ENCODE assay signal across 18 cellular contexts in the genomic region with DNA sequence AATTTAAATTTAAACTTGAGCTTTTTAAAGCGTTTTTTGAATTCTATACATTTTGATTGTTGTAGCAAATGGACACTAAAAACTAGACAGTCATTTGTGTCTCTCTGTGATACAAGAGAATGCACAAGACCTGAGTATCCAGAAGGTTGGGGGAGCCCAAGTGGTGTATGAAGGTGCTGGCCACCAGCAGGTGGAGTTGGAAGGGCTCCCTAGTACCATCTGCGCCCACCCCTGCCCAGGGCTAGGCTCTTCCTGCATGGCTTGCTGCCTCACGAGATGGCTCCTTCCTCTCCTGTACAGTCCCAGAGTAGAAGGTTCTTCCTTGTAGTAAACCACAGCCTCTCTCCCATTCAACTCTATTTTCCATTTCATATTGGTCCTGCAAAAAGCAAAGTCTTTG.
"Had no signal": no experiment of that assay in that cellular context is flagged by ENCODE, and none has a peak within 500 bp of the region (broad histone marks: within the 10 kb centered on the region; RNA-seq: fewer than 3 reads in every experiment).

No MANE protein-coding gene starts in this region.

- H3K4me1 Mint-ChIP-seq: immature natural killer cell; naive thymus-derived CD4-positive, alpha-beta T cell; nephron progenitor cell; stimulated activated effector memory CD8-positive, alpha-beta T cell treated with anti-CD3 and anti-CD28 coated beads, Interleukin-12 subunit alpha, Interleukin-12 subunit beta, amount 100 ng/mL, for 72 hours had no signal

- H3K4me3 Mint-ChIP-seq: effector memory CD8-positive, alpha-beta T cell; immature natural killer cell; naive thymus-derived CD4-positive, alpha-beta T cell; nephron progenitor cell; stimulated activated effector memory CD8-positive, alpha-beta T cell treated with anti-CD3 and anti-CD28 coated beads, Interleukin-12 subunit alpha, Interleukin-12 subunit beta, amount 100 ng/mL, for 72 hours; stimulated activated naive CD8-positive, alpha-beta T cell treated with anti-CD3 and anti-CD28 coated beads, Interleukin-15, Interleukin-2, amounts not matched to agents 100 ng/mL and 50 ng/mL, for 24 hours had no signal

- H3K27ac Mint-ChIP-seq: effector memory CD8-positive, alpha-beta T cell; immature natural killer cell; naive thymus-derived CD4-positive, alpha-beta T cell; nephron progenitor cell; stimulated activated effector memory CD8-positive, alpha-beta T cell treated with anti-CD3 and anti-CD28 coated beads, Interleukin-12 subunit alpha, Interleukin-12 subunit beta, amount 100 ng/mL, for 72 hours; stimulated activated naive CD8-positive, alpha-beta T cell treated with anti-CD3 and anti-CD28 coated beads, Interleukin-15, Interleukin-2, amounts not matched to agents 100 ng/mL and 50 ng/mL, for 24 hours had no signal

- DNase-seq: effector memory CD8-positive, alpha-beta T cell; foreskin keratinocyte; immature natural killer cell; left cardiac atrium; left ventricle myocardium superior; naive thymus-derived CD4-positive, alpha-beta T cell; nephron progenitor cell; psoas muscle; retina; right lobe of liver; stimulated activated CD4-positive, alpha-beta T cell treated with anti-CD3 and anti-CD28 coated beads, Interleukin-4, amount 100 ng/mL, for 1 hour; stimulated activated CD8-positive, alpha-beta memory T cell treated with anti-CD3 and anti-CD28 coated beads, Interleukin-4, amount 100 ng/mL, for 48 hours; tibial artery; upper lobe of left lung had no signal

- H3K9me3 Mint-ChIP-seq: effector memory CD8-positive, alpha-beta T cell; immature natural killer cell; naive thymus-derived CD4-positive, alpha-beta T cell; nephron progenitor cell; stimulated activated effector memory CD8-positive, alpha-beta T cell treated with anti-CD3 and anti-CD28 coated beads, Interleukin-12 subunit alpha, Interleukin-12 subunit beta, amount 100 ng/mL, for 72 hours; stimulated activated naive CD8-positive, alpha-beta T cell treated with anti-CD3 and anti-CD28 coated beads, Interleukin-15, Interleukin-2, amounts not matched to agents 100 ng/mL and 50 ng/mL, for 24 hours had no signal

- H3K4me3 ChIP-seq: psoas muscle, right lobe of liver, tibial artery, upper lobe of left lung, vagina had no signal

- H3K27ac ChIP-seq: foreskin keratinocyte, parathyroid adenoma, psoas muscle, right lobe of liver, tibial artery, upper lobe of left lung, vagina had no signal

- H3K27me3 ChIP-seq: foreskin keratinocyte, right lobe of liver, tibial artery, upper lobe of left lung, vagina had no signal

- H3K27me3 Mint-ChIP-seq: effector memory CD8-positive, alpha-beta T cell; naive thymus-derived CD4-positive, alpha-beta T cell; stimulated activated naive CD8-positive, alpha-beta T cell treated with anti-CD3 and anti-CD28 coated beads, Interleukin-15, Interleukin-2, amounts not matched to agents 100 ng/mL and 50 ng/mL, for 24 hours had no signal

- H3K9me3 ChIP-seq: psoas muscle, right lobe of liver, tibial artery, upper lobe of left lung, vagina had no signal

- H3K4me1 ChIP-seq: psoas muscle, right lobe of liver, tibial artery, upper lobe of left lung, vagina had no signal

- ATAC-seq: effector memory CD8-positive, alpha-beta T cell; foreskin keratinocyte; left cardiac atrium; left ventricle myocardium superior; naive thymus-derived CD4-positive, alpha-beta T cell; psoas muscle; right lobe of liver; stimulated activated effector memory CD8-positive, alpha-beta T cell treated with anti-CD3 and anti-CD28 coated beads, Interleukin-12 subunit alpha, Interleukin-12 subunit beta, amount 100 ng/mL, for 72 hours had no signal
